In the genomic region with DNA sequence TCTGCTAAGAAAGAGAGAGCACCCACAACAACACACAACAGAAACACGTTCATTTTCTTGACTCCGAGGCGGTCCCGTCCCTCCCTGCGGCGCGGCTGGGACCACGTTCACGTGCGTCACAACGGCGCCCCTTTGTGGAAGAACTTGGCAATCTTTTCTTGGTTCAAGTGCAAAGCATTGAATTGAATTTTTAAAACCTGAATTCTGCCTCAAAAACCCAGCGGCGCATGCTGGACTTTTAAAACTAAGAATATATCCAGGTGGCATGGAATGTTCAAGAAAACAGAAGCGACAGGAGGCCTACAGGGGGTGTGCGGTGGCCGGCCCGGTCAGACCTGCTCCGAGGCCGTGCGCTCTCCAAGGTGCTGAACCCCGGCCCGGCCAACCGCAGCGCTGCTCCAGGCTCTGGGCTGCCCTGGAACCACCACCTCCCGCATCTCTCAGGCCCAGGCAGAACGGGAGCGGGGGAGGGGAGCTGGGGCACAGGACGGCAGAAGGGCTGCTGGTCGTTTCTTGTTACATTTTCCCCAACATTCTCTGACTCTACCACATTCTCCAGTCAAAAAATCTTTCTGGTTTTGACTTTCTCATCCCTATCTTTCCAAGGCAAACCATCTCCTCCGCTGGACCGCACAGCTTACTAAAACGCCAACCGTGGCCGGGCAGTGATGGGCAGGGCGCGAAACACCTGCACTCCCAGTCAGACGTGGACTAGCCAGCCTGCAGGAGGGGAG, we compare ENCODE assay signal across 1 cellular context.
TF ChIP-seq lines count a peak whose summit lies in the region.

No MANE protein-coding gene starts in this region.

TF ChIP-seq in HepG2, 621 proteins besides CTCF, POLR2A, EP300 and RAD21 (continued from another document and continues in another):
- TF ChIP-seq, protein P1, sequence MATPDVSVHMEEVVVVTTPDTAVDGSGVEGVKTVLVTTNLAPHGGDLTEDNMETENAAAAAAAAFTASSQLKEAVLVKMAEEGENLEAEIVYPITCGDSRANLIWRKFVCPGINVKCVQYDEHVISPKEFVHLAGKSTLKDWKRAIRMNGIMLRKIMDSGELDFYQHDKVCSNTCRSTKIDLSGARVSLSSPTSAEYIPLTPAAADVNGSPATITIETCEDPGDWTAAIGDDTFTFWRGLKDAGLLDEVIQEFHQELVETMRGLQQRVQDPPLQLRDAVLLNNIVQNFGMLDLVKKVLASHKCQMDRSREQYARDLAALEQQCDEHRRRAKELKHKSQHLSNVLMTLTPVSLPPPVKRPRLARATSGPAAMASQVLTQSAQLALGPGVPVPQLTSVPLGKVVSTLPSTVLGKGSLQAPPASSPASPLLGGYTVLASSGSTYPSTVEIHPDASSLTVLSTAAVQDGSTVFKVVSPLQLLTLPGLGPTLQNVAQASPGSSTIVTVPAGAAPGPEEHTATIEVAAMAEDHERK (CRISPR knock-in tag; IDR thresholded peaks at IDR 0.05; ENCODE audit: low read depth), result no peak
- no peak; the same call in 1 of the 2 replicates for TF ChIP-seq JDP2 (CRISPR knock-in tag; IDR thresholded peaks at IDR 0.05; ENCODE audit: borderline replicate concordance)
- no peak for TF ChIP-seq TBL1XR1 (IDR thresholded peaks at IDR 0.05; ENCODE audit: borderline replicate concordance, low read length, partially characterized antibody)
- TF ChIP-seq RFX1 (IDR thresholded peaks at IDR 0.05), result no peak
- peak; percentile 97 for TF ChIP-seq KLF11 (CRISPR knock-in tag; IDR thresholded peaks at IDR 0.05)
- TF ChIP-seq MZF1 (CRISPR knock-in tag; IDR thresholded peaks at IDR 0.05; ENCODE audit: borderline replicate concordance), result 0 out of 2 replicates have a peak, but pooled peaks have one; percentile 65
- TF ChIP-seq ZNF83 (CRISPR knock-in tag; IDR thresholded peaks at IDR 0.05; ENCODE audit: borderline replicate concordance), result peak; percentile 88; the same call in 1 of the 2 replicates
- TF ChIP-seq TP53 (CRISPR knock-in tag; conservative IDR thresholded peaks at IDR 0.05), result peak; percentile 82
- peak; percentile 23; the same call in 1 of the 2 replicates for TF ChIP-seq BHLHE40 (IDR thresholded peaks at IDR 0.05; ENCODE audit: low read length)
- TF ChIP-seq ZNF230 (CRISPR knock-in tag; IDR thresholded peaks at IDR 0.05), result peak; percentile 85; the same call in 1 of the 2 replicates
- no peak for TF ChIP-seq ZNF839 (CRISPR knock-in tag; IDR thresholded peaks at IDR 0.05; ENCODE audit: borderline replicate concordance)
- TF ChIP-seq NR1H2 (CRISPR knock-in tag; IDR thresholded peaks at IDR 0.05; ENCODE audit: borderline replicate concordance, low read depth), result peak; percentile 69; the same call in 1 of the 2 replicates
- TF ChIP-seq ZIK1 (CRISPR knock-in tag; IDR thresholded peaks at IDR 0.05; ENCODE audit: borderline replicate concordance, low read depth), result peak; percentile 90; the same call in 1 of the 2 replicates
- TF ChIP-seq XRCC5 (optimal IDR thresholded peaks at IDR 0.05; ENCODE audit: low read length), result peak; percentile 94
- peak; percentile 99 for TF ChIP-seq ZSCAN9 (CRISPR knock-in tag; IDR thresholded peaks at IDR 0.05; ENCODE audit: borderline replicate concordance)
- TF ChIP-seq HOXA7 (CRISPR knock-in tag; IDR thresholded peaks at IDR 0.05), result no peak
- TF ChIP-seq ADNP (CRISPR knock-in tag; IDR thresholded peaks at IDR 0.05), result 0 out of 2 replicates have a peak, but pooled peaks have one; percentile 23
- peak; percentile 99 for TF ChIP-seq ZNF501 (CRISPR knock-in tag; IDR thresholded peaks at IDR 0.05)
- TF ChIP-seq, protein P2, sequence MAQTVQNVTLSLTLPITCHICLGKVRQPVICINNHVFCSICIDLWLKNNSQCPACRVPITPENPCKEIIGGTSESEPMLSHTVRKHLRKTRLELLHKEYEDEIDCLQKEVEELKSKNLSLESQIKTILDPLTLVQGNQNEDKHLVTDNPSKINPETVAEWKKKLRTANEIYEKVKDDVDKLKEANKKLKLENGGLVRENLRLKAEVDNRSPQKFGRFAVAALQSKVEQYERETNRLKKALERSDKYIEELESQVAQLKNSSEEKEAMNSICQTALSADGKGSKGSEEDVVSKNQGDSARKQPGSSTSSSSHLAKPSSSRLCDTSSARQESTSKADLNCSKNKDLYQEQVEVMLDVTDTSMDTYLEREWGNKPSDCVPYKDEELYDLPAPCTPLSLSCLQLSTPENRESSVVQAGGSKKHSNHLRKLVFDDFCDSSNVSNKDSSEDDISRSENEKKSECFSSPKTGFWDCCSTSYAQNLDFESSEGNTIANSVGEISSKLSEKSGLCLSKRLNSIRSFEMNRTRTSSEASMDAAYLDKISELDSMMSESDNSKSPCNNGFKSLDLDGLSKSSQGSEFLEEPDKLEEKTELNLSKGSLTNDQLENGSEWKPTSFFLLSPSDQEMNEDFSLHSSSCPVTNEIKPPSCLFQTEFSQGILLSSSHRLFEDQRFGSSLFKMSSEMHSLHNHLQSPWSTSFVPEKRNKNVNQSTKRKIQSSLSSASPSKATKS (CRISPR knock-in tag; IDR thresholded peaks at IDR 0.05), result peak; percentile 89; the same call in 1 of the 2 replicates
- TF ChIP-seq ZMAT3 (CRISPR knock-in tag; conservative IDR thresholded peaks at IDR 0.05), result peak; percentile 94
- no peak for TF ChIP-seq PLRG1 (conservative IDR thresholded peaks at IDR 0.05)
- no peak for TF ChIP-seq CHD4 (IDR thresholded peaks at IDR 0.05; ENCODE audit: borderline replicate concordance, low read length)
- no peak for TF ChIP-seq SETDB1 (CRISPR knock-in tag; IDR thresholded peaks at IDR 0.05; ENCODE audit: borderline replicate concordance)
- 0 out of 2 replicates have a peak, but pooled peaks have one; percentile 58 for TF ChIP-seq REL (CRISPR knock-in tag; conservative IDR thresholded peaks at IDR 0.05)
- 0 out of 2 replicates have a peak, but pooled peaks have one; percentile 31 for TF ChIP-seq ESRRA (CRISPR knock-in tag; IDR thresholded peaks at IDR 0.05; ENCODE audit: low read depth)
- TF ChIP-seq FOSL1 (CRISPR knock-in tag; IDR thresholded peaks at IDR 0.05; ENCODE audit: borderline replicate concordance), result no peak
- TF ChIP-seq ZNF629 (CRISPR knock-in tag; conservative IDR thresholded peaks at IDR 0.05), result 0 out of 2 replicates have a peak, but pooled peaks have one; percentile 24
- TF ChIP-seq POLR2AphosphoS5 (IDR thresholded peaks at IDR 0.05; ENCODE audit: low read depth, low read length), result no peak
- TF ChIP-seq SP1 (IDR thresholded peaks at IDR 0.05), result no peak
- TF ChIP-seq SP1 (CRISPR knock-in tag; IDR thresholded peaks at IDR 0.05), result no peak
- peak; percentile 71 for TF ChIP-seq GABPB1 (CRISPR knock-in tag; IDR thresholded peaks at IDR 0.05)
- TF ChIP-seq, protein P3, sequence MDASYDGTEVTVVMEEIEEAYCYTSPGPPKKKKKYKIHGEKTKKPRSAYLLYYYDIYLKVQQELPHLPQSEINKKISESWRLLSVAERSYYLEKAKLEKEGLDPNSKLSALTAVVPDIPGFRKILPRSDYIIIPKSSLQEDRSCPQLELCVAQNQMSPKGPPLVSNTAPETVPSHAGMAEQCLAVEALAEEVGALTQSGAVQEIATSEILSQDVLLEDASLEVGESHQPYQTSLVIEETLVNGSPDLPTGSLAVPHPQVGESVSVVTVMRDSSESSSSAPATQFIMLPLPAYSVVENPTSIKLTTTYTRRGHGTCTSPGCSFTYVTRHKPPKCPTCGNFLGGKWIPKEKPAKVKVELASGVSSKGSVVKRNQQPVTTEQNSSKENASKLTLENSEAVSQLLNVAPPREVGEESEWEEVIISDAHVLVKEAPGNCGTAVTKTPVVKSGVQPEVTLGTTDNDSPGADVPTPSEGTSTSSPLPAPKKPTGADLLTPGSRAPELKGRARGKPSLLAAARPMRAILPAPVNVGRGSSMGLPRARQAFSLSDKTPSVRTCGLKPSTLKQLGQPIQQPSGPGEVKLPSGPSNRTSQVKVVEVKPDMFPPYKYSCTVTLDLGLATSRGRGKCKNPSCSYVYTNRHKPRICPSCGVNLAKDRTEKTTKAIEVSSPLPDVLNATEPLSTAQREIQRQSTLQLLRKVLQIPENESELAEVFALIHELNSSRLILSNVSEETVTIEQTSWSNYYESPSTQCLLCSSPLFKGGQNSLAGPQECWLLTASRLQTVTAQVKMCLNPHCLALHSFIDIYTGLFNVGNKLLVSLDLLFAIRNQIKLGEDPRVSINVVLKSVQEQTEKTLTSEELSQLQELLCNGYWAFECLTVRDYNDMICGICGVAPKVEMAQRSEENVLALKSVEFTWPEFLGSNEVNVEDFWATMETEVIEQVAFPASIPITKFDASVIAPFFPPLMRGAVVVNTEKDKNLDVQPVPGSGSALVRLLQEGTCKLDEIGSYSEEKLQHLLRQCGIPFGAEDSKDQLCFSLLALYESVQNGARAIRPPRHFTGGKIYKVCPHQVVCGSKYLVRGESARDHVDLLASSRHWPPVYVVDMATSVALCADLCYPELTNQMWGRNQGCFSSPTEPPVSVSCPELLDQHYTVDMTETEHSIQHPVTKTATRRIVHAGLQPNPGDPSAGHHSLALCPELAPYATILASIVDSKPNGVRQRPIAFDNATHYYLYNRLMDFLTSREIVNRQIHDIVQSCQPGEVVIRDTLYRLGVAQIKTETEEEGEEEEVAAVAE (CRISPR knock-in tag; IDR thresholded peaks at IDR 0.05; ENCODE audit: borderline replicate concordance), result peak; percentile 91; the same call in 1 of the 2 replicates
- TF ChIP-seq, protein P4, sequence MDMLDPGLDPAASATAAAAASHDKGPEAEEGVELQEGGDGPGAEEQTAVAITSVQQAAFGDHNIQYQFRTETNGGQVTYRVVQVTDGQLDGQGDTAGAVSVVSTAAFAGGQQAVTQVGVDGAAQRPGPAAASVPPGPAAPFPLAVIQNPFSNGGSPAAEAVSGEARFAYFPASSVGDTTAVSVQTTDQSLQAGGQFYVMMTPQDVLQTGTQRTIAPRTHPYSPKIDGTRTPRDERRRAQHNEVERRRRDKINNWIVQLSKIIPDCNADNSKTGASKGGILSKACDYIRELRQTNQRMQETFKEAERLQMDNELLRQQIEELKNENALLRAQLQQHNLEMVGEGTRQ (IDR thresholded peaks at IDR 0.05; ENCODE audit: low read depth, low read length), result no peak
- TF ChIP-seq, protein P4 (CRISPR knock-in tag; IDR thresholded peaks at IDR 0.05; ENCODE audit: borderline replicate concordance), result no peak
- TF ChIP-seq SRSF9 (IDR thresholded peaks at IDR 0.05; ENCODE audit: borderline replicate concordance, insufficient read depth, low read depth, low read length, poor library complexity, severe bottlenecking), result no peak
- TF ChIP-seq, protein P5, sequence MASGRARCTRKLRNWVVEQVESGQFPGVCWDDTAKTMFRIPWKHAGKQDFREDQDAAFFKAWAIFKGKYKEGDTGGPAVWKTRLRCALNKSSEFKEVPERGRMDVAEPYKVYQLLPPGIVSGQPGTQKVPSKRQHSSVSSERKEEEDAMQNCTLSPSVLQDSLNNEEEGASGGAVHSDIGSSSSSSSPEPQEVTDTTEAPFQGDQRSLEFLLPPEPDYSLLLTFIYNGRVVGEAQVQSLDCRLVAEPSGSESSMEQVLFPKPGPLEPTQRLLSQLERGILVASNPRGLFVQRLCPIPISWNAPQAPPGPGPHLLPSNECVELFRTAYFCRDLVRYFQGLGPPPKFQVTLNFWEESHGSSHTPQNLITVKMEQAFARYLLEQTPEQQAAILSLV (CRISPR knock-in tag; IDR thresholded peaks at IDR 0.05; ENCODE audit: borderline replicate concordance), result peak; percentile 89; the same call in 1 of the 2 replicates
- peak; percentile 70 for TF ChIP-seq ZNF350 (CRISPR knock-in tag; IDR thresholded peaks at IDR 0.05; ENCODE audit: borderline replicate concordance, low read depth)
- peak; percentile 99; the same call in 1 of the 2 replicates for TF ChIP-seq EHMT2 (IDR thresholded peaks at IDR 0.05; ENCODE audit: borderline replicate concordance, low read depth, low read length)
- TF ChIP-seq, protein P6, sequence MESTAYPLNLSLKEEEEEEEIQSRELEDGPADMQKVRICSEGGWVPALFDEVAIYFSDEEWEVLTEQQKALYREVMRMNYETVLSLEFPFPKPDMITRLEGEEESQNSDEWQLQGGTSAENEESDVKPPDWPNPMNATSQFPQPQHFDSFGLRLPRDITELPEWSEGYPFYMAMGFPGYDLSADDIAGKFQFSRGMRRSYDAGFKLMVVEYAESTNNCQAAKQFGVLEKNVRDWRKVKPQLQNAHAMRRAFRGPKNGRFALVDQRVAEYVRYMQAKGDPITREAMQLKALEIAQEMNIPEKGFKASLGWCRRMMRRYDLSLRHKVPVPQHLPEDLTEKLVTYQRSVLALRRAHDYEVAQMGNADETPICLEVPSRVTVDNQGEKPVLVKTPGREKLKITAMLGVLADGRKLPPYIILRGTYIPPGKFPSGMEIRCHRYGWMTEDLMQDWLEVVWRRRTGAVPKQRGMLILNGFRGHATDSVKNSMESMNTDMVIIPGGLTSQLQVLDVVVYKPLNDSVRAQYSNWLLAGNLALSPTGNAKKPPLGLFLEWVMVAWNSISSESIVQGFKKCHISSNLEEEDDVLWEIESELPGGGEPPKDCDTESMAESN (CRISPR knock-in tag; conservative IDR thresholded peaks at IDR 0.05), result peak; percentile 92
- TF ChIP-seq ZNF234 (CRISPR knock-in tag; conservative IDR thresholded peaks at IDR 0.05), result peak; percentile 86
- TF ChIP-seq TGIF2 (CRISPR knock-in tag; IDR thresholded peaks at IDR 0.05), result peak; percentile 88; the same call in 1 of the 2 replicates
- no peak for TF ChIP-seq PHB2 (IDR thresholded peaks at IDR 0.05; ENCODE audit: partially characterized antibody)
- peak; percentile 97 for TF ChIP-seq KLF15 (CRISPR knock-in tag; IDR thresholded peaks at IDR 0.05; ENCODE audit: borderline replicate concordance)
- peak; percentile 68 for TF ChIP-seq THAP11 (CRISPR knock-in tag; IDR thresholded peaks at IDR 0.05)
- peak; percentile 77; the same call in 1 of the 2 replicates for TF ChIP-seq PHF21A (CRISPR knock-in tag; IDR thresholded peaks at IDR 0.05)
- TF ChIP-seq SIN3A (IDR thresholded peaks at IDR 0.05; ENCODE audit: borderline replicate concordance, low read depth, low read length), result 0 out of 2 replicates have a peak, but pooled peaks have one; percentile 70
- peak; percentile 84; the same call in 1 of the 2 replicates for TF ChIP-seq CAMTA2 (CRISPR knock-in tag; IDR thresholded peaks at IDR 0.05; ENCODE audit: borderline replicate concordance)
- TF ChIP-seq SMC3 (IDR thresholded peaks at IDR 0.05; ENCODE audit: low read length), result peak; percentile 9; the same call in 1 of the 2 replicates
- 0 out of 2 replicates have a peak, but pooled peaks have one; percentile 54 for TF ChIP-seq ZNF674 (CRISPR knock-in tag; IDR thresholded peaks at IDR 0.05; ENCODE audit: low read depth)
- TF ChIP-seq ZNF34 (CRISPR knock-in tag; IDR thresholded peaks at IDR 0.05; ENCODE audit: borderline replicate concordance), result no peak
- no peak for TF ChIP-seq SOX6 (IDR thresholded peaks at IDR 0.05)
- TF ChIP-seq SOX6 (CRISPR knock-in tag; IDR thresholded peaks at IDR 0.05), result peak; percentile 59
